Comparison of ENCODE assay signal across 1 cellular context in the genomic region with DNA sequence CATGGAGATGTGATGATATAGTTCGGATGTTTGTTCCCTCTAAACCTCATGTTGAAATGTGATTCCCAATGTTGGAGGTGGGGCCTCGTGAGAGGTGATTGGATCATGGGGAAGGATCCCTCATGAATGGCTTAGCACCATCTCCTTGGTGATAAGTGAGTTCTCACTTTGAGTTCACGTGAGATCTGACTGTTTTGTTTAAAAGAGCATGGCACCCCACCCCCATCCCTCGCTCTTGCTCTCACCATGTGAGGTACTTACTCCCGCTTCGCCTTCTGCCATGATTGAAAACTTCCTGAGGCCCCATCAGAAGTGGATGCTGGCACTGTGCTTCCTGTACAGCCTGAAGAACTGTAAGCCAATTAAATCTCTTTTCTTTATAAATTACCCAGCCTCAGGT.
TF ChIP-seq lines count a peak whose summit lies in the region.

No MANE protein-coding gene starts in this region.

TF ChIP-seq in GM23338, 12 proteins besides CTCF, POLR2A, EP300 and RAD21:
- no peak for TF ChIP-seq EZH2phosphoT487 (IDR thresholded peaks at IDR 0.05; ENCODE audit: unreplicated experiment)
- TF ChIP-seq, protein P1, sequence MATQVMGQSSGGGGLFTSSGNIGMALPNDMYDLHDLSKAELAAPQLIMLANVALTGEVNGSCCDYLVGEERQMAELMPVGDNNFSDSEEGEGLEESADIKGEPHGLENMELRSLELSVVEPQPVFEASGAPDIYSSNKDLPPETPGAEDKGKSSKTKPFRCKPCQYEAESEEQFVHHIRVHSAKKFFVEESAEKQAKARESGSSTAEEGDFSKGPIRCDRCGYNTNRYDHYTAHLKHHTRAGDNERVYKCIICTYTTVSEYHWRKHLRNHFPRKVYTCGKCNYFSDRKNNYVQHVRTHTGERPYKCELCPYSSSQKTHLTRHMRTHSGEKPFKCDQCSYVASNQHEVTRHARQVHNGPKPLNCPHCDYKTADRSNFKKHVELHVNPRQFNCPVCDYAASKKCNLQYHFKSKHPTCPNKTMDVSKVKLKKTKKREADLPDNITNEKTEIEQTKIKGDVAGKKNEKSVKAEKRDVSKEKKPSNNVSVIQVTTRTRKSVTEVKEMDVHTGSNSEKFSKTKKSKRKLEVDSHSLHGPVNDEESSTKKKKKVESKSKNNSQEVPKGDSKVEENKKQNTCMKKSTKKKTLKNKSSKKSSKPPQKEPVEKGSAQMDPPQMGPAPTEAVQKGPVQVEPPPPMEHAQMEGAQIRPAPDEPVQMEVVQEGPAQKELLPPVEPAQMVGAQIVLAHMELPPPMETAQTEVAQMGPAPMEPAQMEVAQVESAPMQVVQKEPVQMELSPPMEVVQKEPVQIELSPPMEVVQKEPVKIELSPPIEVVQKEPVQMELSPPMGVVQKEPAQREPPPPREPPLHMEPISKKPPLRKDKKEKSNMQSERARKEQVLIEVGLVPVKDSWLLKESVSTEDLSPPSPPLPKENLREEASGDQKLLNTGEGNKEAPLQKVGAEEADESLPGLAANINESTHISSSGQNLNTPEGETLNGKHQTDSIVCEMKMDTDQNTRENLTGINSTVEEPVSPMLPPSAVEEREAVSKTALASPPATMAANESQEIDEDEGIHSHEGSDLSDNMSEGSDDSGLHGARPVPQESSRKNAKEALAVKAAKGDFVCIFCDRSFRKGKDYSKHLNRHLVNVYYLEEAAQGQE (IDR thresholded peaks at IDR 0.05; ENCODE audit: unreplicated experiment) = no peak
- TF ChIP-seq POLR2AphosphoS5 (IDR thresholded peaks at IDR 0.05; ENCODE audit: low read depth) = no peak
- no peak for TF ChIP-seq NANOG (IDR thresholded peaks at IDR 0.05; ENCODE audit: borderline replicate concordance)
- TF ChIP-seq ZNF114 (CRISPR knock-in tag; IDR thresholded peaks at IDR 0.05) = no peak
- TF ChIP-seq, protein P2, sequence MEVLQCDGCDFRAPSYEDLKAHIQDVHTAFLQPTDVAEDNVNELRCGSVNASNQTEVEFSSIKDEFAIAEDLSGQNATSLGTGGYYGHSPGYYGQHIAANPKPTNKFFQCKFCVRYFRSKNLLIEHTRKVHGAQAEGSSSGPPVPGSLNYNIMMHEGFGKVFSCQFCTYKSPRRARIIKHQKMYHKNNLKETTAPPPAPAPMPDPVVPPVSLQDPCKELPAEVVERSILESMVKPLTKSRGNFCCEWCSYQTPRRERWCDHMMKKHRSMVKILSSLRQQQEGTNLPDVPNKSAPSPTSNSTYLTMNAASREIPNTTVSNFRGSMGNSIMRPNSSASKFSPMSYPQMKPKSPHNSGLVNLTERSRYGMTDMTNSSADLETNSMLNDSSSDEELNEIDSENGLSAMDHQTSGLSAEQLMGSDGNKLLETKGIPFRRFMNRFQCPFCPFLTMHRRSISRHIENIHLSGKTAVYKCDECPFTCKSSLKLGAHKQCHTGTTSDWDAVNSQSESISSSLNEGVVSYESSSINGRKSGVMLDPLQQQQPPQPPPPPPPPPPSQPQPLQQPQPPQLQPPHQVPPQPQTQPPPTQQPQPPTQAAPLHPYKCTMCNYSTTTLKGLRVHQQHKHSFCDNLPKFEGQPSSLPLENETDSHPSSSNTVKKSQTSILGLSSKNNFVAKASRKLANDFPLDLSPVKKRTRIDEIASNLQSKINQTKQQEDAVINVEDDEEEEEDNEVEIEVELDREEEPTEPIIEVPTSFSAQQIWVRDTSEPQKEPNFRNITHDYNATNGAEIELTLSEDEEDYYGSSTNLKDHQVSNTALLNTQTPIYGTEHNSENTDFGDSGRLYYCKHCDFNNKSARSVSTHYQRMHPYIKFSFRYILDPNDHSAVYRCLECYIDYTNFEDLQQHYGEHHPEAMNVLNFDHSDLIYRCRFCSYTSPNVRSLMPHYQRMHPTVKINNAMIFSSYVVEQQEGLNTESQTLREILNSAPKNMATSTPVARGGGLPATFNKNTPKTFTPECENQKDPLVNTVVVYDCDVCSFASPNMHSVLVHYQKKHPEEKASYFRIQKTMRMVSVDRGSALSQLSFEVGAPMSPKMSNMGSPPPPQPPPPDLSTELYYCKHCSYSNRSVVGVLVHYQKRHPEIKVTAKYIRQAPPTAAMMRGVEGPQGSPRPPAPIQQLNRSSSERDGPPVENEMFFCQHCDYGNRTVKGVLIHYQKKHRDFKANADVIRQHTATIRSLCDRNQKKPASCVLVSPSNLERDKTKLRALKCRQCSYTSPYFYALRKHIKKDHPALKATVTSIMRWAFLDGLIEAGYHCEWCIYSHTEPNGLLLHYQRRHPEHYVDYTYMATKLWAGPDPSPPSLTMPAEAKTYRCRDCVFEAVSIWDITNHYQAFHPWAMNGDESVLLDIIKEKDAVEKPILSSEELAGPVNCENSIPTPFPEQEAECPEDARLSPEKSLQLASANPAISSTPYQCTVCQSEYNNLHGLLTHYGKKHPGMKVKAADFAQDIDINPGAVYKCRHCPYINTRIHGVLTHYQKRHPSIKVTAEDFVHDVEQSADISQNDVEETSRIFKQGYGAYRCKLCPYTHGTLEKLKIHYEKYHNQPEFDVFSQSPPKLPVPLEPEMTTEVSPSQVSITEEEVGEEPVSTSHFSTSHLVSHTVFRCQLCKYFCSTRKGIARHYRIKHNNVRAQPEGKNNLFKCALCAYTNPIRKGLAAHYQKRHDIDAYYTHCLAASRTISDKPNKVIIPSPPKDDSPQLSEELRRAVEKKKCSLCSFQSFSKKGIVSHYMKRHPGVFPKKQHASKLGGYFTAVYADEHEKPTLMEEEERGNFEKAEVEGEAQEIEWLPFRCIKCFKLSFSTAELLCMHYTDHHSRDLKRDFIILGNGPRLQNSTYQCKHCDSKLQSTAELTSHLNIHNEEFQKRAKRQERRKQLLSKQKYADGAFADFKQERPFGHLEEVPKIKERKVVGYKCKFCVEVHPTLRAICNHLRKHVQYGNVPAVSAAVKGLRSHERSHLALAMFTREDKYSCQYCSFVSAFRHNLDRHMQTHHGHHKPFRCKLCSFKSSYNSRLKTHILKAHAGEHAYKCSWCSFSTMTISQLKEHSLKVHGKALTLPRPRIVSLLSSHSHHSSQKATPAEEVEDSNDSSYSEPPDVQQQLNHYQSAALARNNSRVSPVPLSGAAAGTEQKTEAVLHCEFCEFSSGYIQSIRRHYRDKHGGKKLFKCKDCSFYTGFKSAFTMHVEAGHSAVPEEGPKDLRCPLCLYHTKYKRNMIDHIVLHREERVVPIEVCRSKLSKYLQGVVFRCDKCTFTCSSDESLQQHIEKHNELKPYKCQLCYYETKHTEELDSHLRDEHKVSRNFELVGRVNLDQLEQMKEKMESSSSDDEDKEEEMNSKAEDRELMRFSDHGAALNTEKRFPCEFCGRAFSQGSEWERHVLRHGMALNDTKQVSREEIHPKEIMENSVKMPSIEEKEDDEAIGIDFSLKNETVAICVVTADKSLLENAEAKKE (CRISPR knock-in tag; IDR thresholded peaks at IDR 0.05) = no peak
- no peak for TF ChIP-seq JUNB (IDR thresholded peaks at IDR 0.05; ENCODE audit: unreplicated experiment)
- no peak for TF ChIP-seq STAT1 (IDR thresholded peaks at IDR 0.05; ENCODE audit: unreplicated experiment)
- TF ChIP-seq, protein P3, sequence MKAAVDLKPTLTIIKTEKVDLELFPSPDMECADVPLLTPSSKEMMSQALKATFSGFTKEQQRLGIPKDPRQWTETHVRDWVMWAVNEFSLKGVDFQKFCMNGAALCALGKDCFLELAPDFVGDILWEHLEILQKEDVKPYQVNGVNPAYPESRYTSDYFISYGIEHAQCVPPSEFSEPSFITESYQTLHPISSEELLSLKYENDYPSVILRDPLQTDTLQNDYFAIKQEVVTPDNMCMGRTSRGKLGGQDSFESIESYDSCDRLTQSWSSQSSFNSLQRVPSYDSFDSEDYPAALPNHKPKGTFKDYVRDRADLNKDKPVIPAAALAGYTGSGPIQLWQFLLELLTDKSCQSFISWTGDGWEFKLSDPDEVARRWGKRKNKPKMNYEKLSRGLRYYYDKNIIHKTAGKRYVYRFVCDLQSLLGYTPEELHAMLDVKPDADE (IDR thresholded peaks at IDR 0.05) = no peak
- TF ChIP-seq CREB1 (CRISPR knock-in tag; IDR thresholded peaks at IDR 0.05; ENCODE audit: low read depth) = no peak
- TF ChIP-seq EZH2 (IDR thresholded peaks at IDR 0.05; ENCODE audit: low read depth, unreplicated experiment) = no peak
- no peak for TF ChIP-seq ZNF331 (CRISPR knock-in tag; IDR thresholded peaks at IDR 0.05; ENCODE audit: low read depth)
